In genomic region chr3:151918253-151919029, GRCh38 we compare ENCODE assay signal across 8 cellular contexts. TPM values are rescaled to one million over a fixed set of nuclear protein-coding genes. Genes with fewer than 3 reads are reported as not detected.
DNase-seq lines count a peak whose midpoint lies in the region; ATAC-seq and TF ChIP-seq lines count a peak whose summit lies in the region.

No MANE protein-coding gene starts in this region.

- H3K36me3 Mint-ChIP-seq in chondrocyte (ENCODE audit: low read depth): no peaks in the 10 kb centered on the region

- TF ChIP-seq CTCF in GM13977 (IDR thresholded peaks at IDR 0.05; ENCODE audit: extremely low read depth, insufficient read depth, missing control alignments): peak; percentile 63
- TF ChIP-seq CTCF in chondrocyte (IDR thresholded peaks at IDR 0.05): peak; percentile 92
- peak; percentile 59 for TF ChIP-seq CTCF in lower lobe of right lung (IDR thresholded peaks at IDR 0.05)

- no peaks in the 10 kb centered on the region for H3K27me3 ChIP-seq in lower lobe of right lung (ENCODE audit: low read depth)

- DNase-seq in AG08395 (ENCODE audit: low spot score) (peak; percentile 55), GM13977 (ENCODE audit: low spot score) (peak; percentile 60), HS-27A (ENCODE audit: low read depth) (peak; percentile 47), NOMO-1 treated with DMSO at 0.1 percent for 48 hours (lab: John Stamatoyannopoulos, UW; ENCODE audit: unreplicated experiment) (peak; percentile 81), chondrocyte (ENCODE audit: low spot score) (no peak), lower lobe of right lung (no peak)

- no peaks in the 10 kb centered on the region for H3K9me3 ChIP-seq in lower lobe of right lung

- H3K4me3 ChIP-seq in lower lobe of right lung: no peak overlapping the region

- intact Hi-C loops in lower lobe of right lung (cut with DNase I): no loop called here

- peak; percentile 53 to 71 for ATAC-seq in lower lobe of right lung
- ATAC-seq in HG03095 (IDR thresholded peaks at IDR 0.05; ENCODE audit: unreplicated experiment): no peak
- no peak for ATAC-seq in HG02852 (IDR thresholded peaks at IDR 0.05; ENCODE audit: unreplicated experiment)

- in situ Hi-C loops in GM13977 (cut with MboI; ENCODE audit: low pct_unique_long_range_greater_than_20kb, low sequenced_read_pairs, unreplicated experiment): loop anchor here (10.0 kb wide), 1 partner anchor 474 kb away; no protein-coding TSS in a partner anchor

- H3K4me1 Mint-ChIP-seq in chondrocyte (ENCODE audit: low read depth): peaks cover 7% of the 10 kb centered on the region

- no peaks in the 10 kb centered on the region for H3K36me3 ChIP-seq in lower lobe of right lung

- no peaks in the 10 kb centered on the region for H3K4me1 ChIP-seq in lower lobe of right lung

- H3K9me3 Mint-ChIP-seq in chondrocyte (ENCODE audit: low read depth): peaks cover 5% of the 10 kb centered on the region

- no peaks in the 10 kb centered on the region for H3K27me3 Mint-ChIP-seq in chondrocyte (ENCODE audit: low read depth)

- no peak overlapping the region for H3K27ac Mint-ChIP-seq in chondrocyte (ENCODE audit: unreplicated experiment)

- no peak overlapping the region for H3K27ac ChIP-seq in lower lobe of right lung

- H3K4me3 Mint-ChIP-seq in chondrocyte (ENCODE audit: unreplicated experiment): no peak overlapping the region

RNA-seq across cellular contexts. Expression of gene SUCNR1, which starts 45.0 kb away (rescaled TPM):
- 0.12 to 0.13 TPM in 2 of 3 replicates, not detected in the other for total RNA-seq in chondrocyte
- 2.7 TPM for total RNA-seq in lower lobe of right lung

Comparison
In these comparisons a context has a peak if more than half of its experiments do, and no peak if none do; other contexts are left out.
1. DNase-seq: peak in AG08395 (single experiment), GM13977 (single experiment), HS-27A (single experiment) and NOMO-1 treated with DMSO at 0.1 percent for 48 hours (single experiment); none in chondrocyte (single experiment) and lower lobe of right lung (single experiment).
2. ATAC-seq: peak in lower lobe of right lung (2 of 2); none in HG03095 (single experiment) and HG02852 (single experiment).
3. Peak in every context shown above with its lines, with median percentiles within 50 percentile points of each other: CTCF ChIP-seq.